Comparison of ENCODE assay signal across 22 cellular contexts in the genomic region with DNA sequence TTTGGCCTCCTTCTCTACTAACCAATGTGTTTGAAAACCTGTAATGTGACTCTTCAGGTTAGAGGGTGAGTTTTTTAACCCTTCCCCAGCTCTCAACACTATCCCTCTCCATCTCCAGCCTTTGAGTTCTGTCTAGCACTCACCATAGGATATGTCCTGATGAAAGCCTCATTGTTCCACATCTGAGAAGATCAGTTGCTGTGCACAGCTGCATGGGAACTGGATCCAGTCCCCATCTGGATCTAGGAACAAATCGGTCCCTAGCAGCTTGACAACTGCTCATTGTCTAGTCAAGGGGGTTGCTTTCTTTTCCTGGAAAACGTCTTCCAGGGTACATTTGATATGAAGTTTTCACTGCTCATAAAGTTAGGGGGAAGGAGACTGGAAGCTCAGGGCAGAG. TPM values are rescaled to one million over a fixed set of nuclear protein-coding genes. Genes with fewer than 3 reads are reported as not detected.
A peak's percentile ranks its signal among the peaks of the same experiment; 100 is the strongest.
DNase-seq lines count a peak whose midpoint lies in the region; ATAC-seq and TF ChIP-seq lines count a peak whose summit lies in the region.
"Had no signal": no experiment of that assay in that cellular context is flagged by ENCODE, and none has a peak within 500 bp of the region (broad histone marks: within the 10 kb centered on the region; RNA-seq: fewer than 3 reads in every experiment).

No MANE protein-coding gene starts in this region.

- DNase-seq in G401 (ENCODE audit: low spot score), result peak; percentile 1
- peak in 7 of 10 donors; percentile 43 to 94 (median 59) for DNase-seq in posterior cingulate gyrus
- DNase-seq in cerebellar nuclear complex (lab: John Stamatoyannopoulos, UW), result no peak
- DNase-seq in stimulated activated naive B cell treated with anti-CD40 and anti-IgM and Interleukin-4, amounts not matched to agents 10 μg/mL and 1 μg/mL and 100 μg/mL, for 72 hours, result no peak
- no peak for DNase-seq in activated T-cell treated with anti-CD3 and anti-CD28 coated beads, Interleukin-2, amount 50 U/mL, for 24 hours
- DNase-seq in AG08395 (ENCODE audit: low spot score), result no peak
- DNase-seq: ACHN; activated gamma-delta T cell treated with Interleukin-2 at 50 U/mL for 16 hours; cortex of kidney; Karpas-422; kidney glomerular epithelial cell; MV-4-11; naive thymus-derived CD8-positive, alpha-beta T cell; stimulated activated CD8-positive, alpha-beta memory T cell treated with anti-CD3 and anti-CD28 coated beads, Interleukin-4, amount 100 ng/mL, for 48 hours; T-helper 17 cell; uterus had no signal

- no peaks in the 10 kb centered on the region for H3K36me3 Mint-ChIP-seq in brain
- peaks cover 0 to 2% of the 10 kb centered on the region in 2 donors for H3K36me3 Mint-ChIP-seq in stimulated activated naive B cell treated with anti-CD40 and anti-IgM and Interleukin-4, amounts not matched to agents 10 μg/mL and 1 μg/mL and 100 μg/mL, for 72 hours
- no peaks in the 10 kb centered on the region for H3K36me3 Mint-ChIP-seq in activated T-cell treated with anti-CD3 and anti-CD28 coated beads, Interleukin-2, amount 50 U/mL, for 24 hours (ENCODE audit: low read depth)

- peaks cover 15 to 17% (median 15%) of the 10 kb centered on the region in 5 experiments for H3K9me3 Mint-ChIP-seq in brain
- peaks cover 10 to 11% of the 10 kb centered on the region in 2 donors for H3K9me3 Mint-ChIP-seq in stimulated activated naive B cell treated with anti-CD40 and anti-IgM and Interleukin-4, amounts not matched to agents 10 μg/mL and 1 μg/mL and 100 μg/mL, for 72 hours
- H3K9me3 Mint-ChIP-seq in activated T-cell treated with anti-CD3 and anti-CD28 coated beads, Interleukin-2, amount 50 U/mL, for 24 hours, result no peaks in the 10 kb centered on the region

- in situ Hi-C loops in G401 (cut with HindIII; ENCODE audit: low sequenced_read_pairs), result no loop called here

- H3K27ac ChIP-seq in layer of hippocampus (ENCODE audit: low read depth, low read length), result peak overlapping the region; percentile 86
- H3K27ac ChIP-seq: BLaER1 treated with 17β-estradiol and CSF1 and Interleukin-3, amounts not matched to agents 10 nM and 100 nM; SK-N-MC; uterus had no signal

- H3K4me3 Mint-ChIP-seq in brain, result peak overlapping the region in 2 of 5 experiments; percentile 2 to 8
- no peak overlapping the region for H3K4me3 Mint-ChIP-seq in stimulated activated naive B cell treated with anti-CD40 and anti-IgM and Interleukin-4, amounts not matched to agents 10 μg/mL and 1 μg/mL and 100 μg/mL, for 72 hours
- no peak overlapping the region for H3K4me3 Mint-ChIP-seq in activated T-cell treated with anti-CD3 and anti-CD28 coated beads, Interleukin-2, amount 50 U/mL, for 24 hours
- H3K4me3 Mint-ChIP-seq: naive thymus-derived CD8-positive, alpha-beta T cell; T-helper 17 cell had no signal

- intact Hi-C loops in posterior cingulate gyrus (cut with DNase I), result no loop called here

- no peaks in the 10 kb centered on the region for H3K27me3 ChIP-seq in layer of hippocampus (ENCODE audit: control insufficient read depth, insufficient read depth, low read length)
- H3K27me3 ChIP-seq: BLaER1 treated with 17β-estradiol and CSF1 and Interleukin-3, amounts not matched to agents 10 nM and 100 nM; uterus had no signal

- no peaks in the 10 kb centered on the region for H3K27me3 Mint-ChIP-seq in brain
- peaks cover 0 to 13% of the 10 kb centered on the region in 2 donors for H3K27me3 Mint-ChIP-seq in stimulated activated naive B cell treated with anti-CD40 and anti-IgM and Interleukin-4, amounts not matched to agents 10 μg/mL and 1 μg/mL and 100 μg/mL, for 72 hours
- H3K27me3 Mint-ChIP-seq in activated T-cell treated with anti-CD3 and anti-CD28 coated beads, Interleukin-2, amount 50 U/mL, for 24 hours, result peaks cover 12% of the 10 kb centered on the region
- H3K27me3 Mint-ChIP-seq: progenitor cell of endocrine pancreas had no signal

- no peak for TF ChIP-seq CTCF in brain (conservative IDR thresholded peaks at IDR 0.05)

- ATAC-seq in stimulated activated naive B cell treated with anti-CD40 and anti-IgM and Interleukin-4, amounts not matched to agents 10 μg/mL and 1 μg/mL and 100 μg/mL, for 72 hours (replicated peaks), result no peak
- ATAC-seq: GM12878; naive thymus-derived CD8-positive, alpha-beta T cell; T-helper 17 cell had no signal

- peaks cover 19% of the 10 kb centered on the region for H3K4me1 Mint-ChIP-seq in brain
- H3K4me1 Mint-ChIP-seq in stimulated activated naive B cell treated with anti-CD40 and anti-IgM and Interleukin-4, amounts not matched to agents 10 μg/mL and 1 μg/mL and 100 μg/mL, for 72 hours, result no peaks in the 10 kb centered on the region
- H3K4me1 Mint-ChIP-seq in activated T-cell treated with anti-CD3 and anti-CD28 coated beads, Interleukin-2, amount 50 U/mL, for 24 hours (ENCODE audit: low read depth), result no peaks in the 10 kb centered on the region
- H3K4me1 Mint-ChIP-seq: naive thymus-derived CD8-positive, alpha-beta T cell had no signal

- peak overlapping the region in 4 of 5 experiments; percentile 0 to 60 (median 46) for H3K27ac Mint-ChIP-seq in brain
- H3K27ac Mint-ChIP-seq in stimulated activated naive B cell treated with anti-CD40 and anti-IgM and Interleukin-4, amounts not matched to agents 10 μg/mL and 1 μg/mL and 100 μg/mL, for 72 hours, result no peak overlapping the region
- H3K27ac Mint-ChIP-seq in activated T-cell treated with anti-CD3 and anti-CD28 coated beads, Interleukin-2, amount 50 U/mL, for 24 hours, result no peak overlapping the region
- H3K27ac Mint-ChIP-seq: naive thymus-derived CD8-positive, alpha-beta T cell; progenitor cell of endocrine pancreas; T-helper 17 cell had no signal

RNA-seq across cellular contexts. Expression of gene AGPAT4, which starts 45.4 kb away (rescaled TPM):
- total RNA-seq in G401 (2014; rRNA removed; shearing (Covaris generic)), result 3.6 TPM in 2 replicates
- 18.1 TPM for polyA plus RNA-seq in brain (ENCODE audit: insufficient read depth, low read depth, low replicate concordance)

Comparison
In these comparisons a context has a peak if more than half of its experiments do, and no peak if none do; other contexts are left out.
1. DNase-seq: peak in G401 (single experiment) and posterior cingulate gyrus (7 of 10); none in cerebellar nuclear complex (0 of 2), stimulated activated naive B cell treated with anti-CD40 and anti-IgM and Interleukin-4, amounts not matched to agents 10 μg/mL and 1 μg/mL and 100 μg/mL, for 72 hours (single experiment), activated T-cell treated with anti-CD3 and anti-CD28 coated beads, Interleukin-2, amount 50 U/mL, for 24 hours (single experiment) and AG08395 (single experiment).
2. H3K27ac Mint-ChIP-seq: peak in brain (4 of 5); none in stimulated activated naive B cell treated with anti-CD40 and anti-IgM and Interleukin-4, amounts not matched to agents 10 μg/mL and 1 μg/mL and 100 μg/mL, for 72 hours (single experiment) and activated T-cell treated with anti-CD3 and anti-CD28 coated beads, Interleukin-2, amount 50 U/mL, for 24 hours (single experiment).